Comparison of ENCODE assay signal across 14 cellular contexts in genomic region chr1:233367057-233367759, GRCh38. TPM values are rescaled to one million over a fixed set of nuclear protein-coding genes. Genes with fewer than 3 reads are reported as not detected.
DNase-seq lines count a peak whose midpoint lies in the region; ATAC-seq and TF ChIP-seq lines count a peak whose summit lies in the region.
"Had no signal": no experiment of that assay in that cellular context is flagged by ENCODE, and none has a peak within 500 bp of the region (broad histone marks: within the 10 kb centered on the region; RNA-seq: fewer than 3 reads in every experiment).

No MANE protein-coding gene starts in this region.

- BruUV-seq in HCT116 (replicated peaks; lab: Mats Ljungman, UMichigan), result no TSS peak

- DNase-seq in A172 (ENCODE audit: low spot score), result peak; percentile 88
- peak; percentile 26 for DNase-seq in HCT116 (ENCODE audit: low read depth, low spot score)
- DNase-seq in astrocyte of the hippocampus (ENCODE audit: low read depth, low spot score), result peak; percentile 94
- DNase-seq in left colon, result no peak
- DNase-seq in NCI-H187 (lab: John Stamatoyannopoulos, UW), result no peak
- no peak for DNase-seq in AG20443 (ENCODE audit: low spot score)
- DNase-seq: activated naive CD4-positive, alpha-beta T cell treated with anti-CD3 and anti-CD28 coated beads for 36 hours; DMS153; NCI-H2107; ovary had no signal

- H4K20me1 ChIP-seq in HCT116 (ENCODE audit: insufficient read depth), result peaks cover 7% of the 10 kb centered on the region; the same call in 1 of the 2 replicates

- RAD21 ChIA-PET in HCT116 (lab: Charles Lee; ENCODE audit: low non-redundant PET in 1 of 2, low total read pairs in 2 of 2, uncharacterized antibody in 2 of 2, unreplicated experiment in 2 of 2), result no interaction called here

- no peaks in the 10 kb centered on the region for H3K9me3 ChIP-seq in HCT116 (ENCODE audit: control insufficient read depth in 1 of 2, insufficient read depth in 1 of 2, low read depth in 1 of 2, low read length in 2 of 2)
- H3K9me3 ChIP-seq: ovary, suprapubic skin had no signal

- intact Hi-C loops in HCT116 (cut with micrococcal nuclease) (loop anchor here (5.0 kb wide), 1 partner anchor 65 kb away; no protein-coding TSS in a partner anchor), left colon (cut with DNase I, micrococcal nuclease) (no loop called here)

- H3K27me3 ChIP-seq in HCT116 (ENCODE audit: insufficient read depth, low read length), result no peaks in the 10 kb centered on the region
- H3K27me3 ChIP-seq: ovary, suprapubic skin had no signal

- H3K9ac ChIP-seq in HCT116 (ENCODE audit: low read length), result 0 out of 2 replicates have a peak overlapping the region, but pooled peaks have one; percentile 13

- H2AFZ ChIP-seq in HCT116 (ENCODE audit: low read depth, low read length, poor library complexity, severe bottlenecking), result no peak overlapping the region

- TF ChIP-seq CTCF in HCT116 (IDR thresholded peaks at IDR 0.05 in 2 of 3, conservative IDR thresholded peaks at IDR 0.05 in 1 of 3; ENCODE audit: borderline replicate concordance in 1 of 3, insufficient read depth in 1 of 3, low read depth in 2 of 3, low read length in 2 of 3), result no peak

- H3K4me2 ChIP-seq in HCT116 (ENCODE audit: low read length), result peak overlapping the region; percentile 60

- CTCF ChIA-PET in HCT116 (lab: Charles Lee), result no interaction called here

- peak; percentile 84 for ATAC-seq in HCT116
- ATAC-seq in left colon, result peak; percentile 64
- no peak for ATAC-seq in HG03159 (IDR thresholded peaks at IDR 0.05; ENCODE audit: unreplicated experiment)
- no peak for ATAC-seq in HG03097 (IDR thresholded peaks at IDR 0.05; ENCODE audit: low FRiP score, unreplicated experiment)

- peak overlapping the region in 1 of 2 experiments; percentile 7; a peak in 1 of 4 replicates for H3K4me3 ChIP-seq in HCT116 (replicated peaks in 1 of 2; ENCODE audit: low read depth in 1 of 2, low read length in 2 of 2)
- H3K4me3 ChIP-seq: ovary, suprapubic skin had no signal

- peaks cover 25% of the 10 kb centered on the region; the same call in 1 of the 2 replicates for H3K79me2 ChIP-seq in HCT116 (ENCODE audit: insufficient read depth, low read length)

- H3K4me1 ChIP-seq in HCT116 (ENCODE audit: control insufficient read depth in 1 of 2, insufficient read depth in 2 of 2, low read length in 2 of 2), result peaks cover 25 to 37% of the 10 kb centered on the region in 2 experiments
- H3K4me1 ChIP-seq: suprapubic skin had no signal

- H3K27ac ChIP-seq in HCT116 (ENCODE audit: low read depth, low read length), result peak overlapping the region; percentile 60
- H3K27ac ChIP-seq: ovary, suprapubic skin had no signal

- POLR2A ChIA-PET in HCT116 (lab: Charles Lee), result no interaction called here

- no peaks in the 10 kb centered on the region for H3K9me2 ChIP-seq in HCT116 (ENCODE audit: insufficient read depth)

- no peak for TF ChIP-seq POLR2A in HCT116 (IDR thresholded peaks at IDR 0.05; ENCODE audit: borderline replicate concordance, extremely low read depth, insufficient read depth, insufficient read length)

- H3K36me3 ChIP-seq in HCT116 (ENCODE audit: control insufficient read depth in 1 of 2, insufficient read depth in 2 of 2, low read length in 2 of 2), result peaks cover 2 to 6% of the 10 kb centered on the region in 2 experiments; a peak in 1 of 4 replicates
- H3K36me3 ChIP-seq: ovary, suprapubic skin had no signal

- no peak for TF ChIP-seq RAD21 in HCT116 (IDR thresholded peaks at IDR 0.05; ENCODE audit: low read depth)

TF ChIP-seq in HCT116, 20 proteins besides CTCF, POLR2A, EP300 and RAD21:
- no peak for TF ChIP-seq TCF7L2 (IDR thresholded peaks at IDR 0.05; ENCODE audit: borderline replicate concordance, extremely low read depth, insufficient read depth, insufficient read length)
- TF ChIP-seq SP1 (IDR thresholded peaks at IDR 0.05; ENCODE audit: low read depth), result 0 out of 2 replicates have a peak, but pooled peaks have one; percentile 11
TF ChIP-seq in HCT116: peak in this region for 1.

RNA-seq across cellular contexts. Expression of gene MAP3K21, which starts 39.7 kb away (rescaled TPM):
- 5.9 and 8.7 TPM in 2 replicates for total RNA-seq in A172 (2014; rRNA removed; shearing (Covaris generic))
- total RNA-seq in HCT116 (2021; ENCODE audit: unreplicated experiment) (19.1 TPM), left colon (10 to 100 TPM; 16.3 to 18.1 TPM)
- polyA plus RNA-seq in HCT116 (2012), result 7.2 TPM in 2 replicates
- total RNA-seq: LHCN-M2 had no signal

Comparison
In these comparisons a context has a peak if more than half of its experiments do, and no peak if none do; other contexts are left out.
1. DNase-seq: peak in A172 (single experiment), HCT116 (single experiment) and astrocyte of the hippocampus (single experiment); none in left colon (0 of 2), NCI-H187 (0 of 2) and AG20443 (single experiment).
2. ATAC-seq: peak in HCT116 (single experiment) and left colon (single experiment); none in HG03159 (single experiment) and HG03097 (single experiment).